ENCODE assay signal across 15 cellular contexts in genomic region chr6:80181352-80182081, GRCh38.
A peak's percentile ranks its signal among the peaks of the same experiment; 100 is the strongest.
DNase-seq lines count a peak whose midpoint lies in the region; ATAC-seq and TF ChIP-seq lines count a peak whose summit lies in the region.
"Had no signal": no experiment of that assay in that cellular context is flagged by ENCODE, and none has a peak within 500 bp of the region (broad histone marks: within the 10 kb centered on the region; RNA-seq: fewer than 3 reads in every experiment).

No MANE protein-coding gene starts in this region.

- no peak for TF ChIP-seq RAD21 in HCT116 (IDR thresholded peaks at IDR 0.05; ENCODE audit: low read depth)

- H3K36me3 ChIP-seq in HCT116 (ENCODE audit: control insufficient read depth in 1 of 2, insufficient read depth in 2 of 2, low read length in 2 of 2): no peaks in the 10 kb centered on the region
- H3K36me3 ChIP-seq: sigmoid colon, suprapubic skin had no signal

- no peaks in the 10 kb centered on the region for H3K79me2 ChIP-seq in HCT116 (ENCODE audit: insufficient read depth, low read length)

- RAD21 ChIA-PET in HCT116 (lab: Charles Lee; ENCODE audit: low non-redundant PET in 1 of 2, low total read pairs in 2 of 2, uncharacterized antibody in 2 of 2, unreplicated experiment in 2 of 2): no interaction called here

- no peak overlapping the region for H3K9ac ChIP-seq in HCT116 (ENCODE audit: low read length)
- H3K9ac ChIP-seq: GM23248 had no signal

- H2AFZ ChIP-seq in HCT116 (ENCODE audit: low read depth, low read length, poor library complexity, severe bottlenecking): no peak overlapping the region
- H2AFZ ChIP-seq: GM23248 had no signal

- H3K27me3 ChIP-seq in HCT116 (ENCODE audit: insufficient read depth, low read length): no peaks in the 10 kb centered on the region
- H3K27me3 ChIP-seq: sigmoid colon, suprapubic skin had no signal

- no peaks in the 10 kb centered on the region for H3K9me3 ChIP-seq in HCT116 (ENCODE audit: control insufficient read depth in 1 of 2, insufficient read depth in 1 of 2, low read depth in 1 of 2, low read length in 2 of 2)
- H3K9me3 ChIP-seq: sigmoid colon, suprapubic skin had no signal

- peak overlapping the region; percentile 50 for H3K4me2 ChIP-seq in HCT116 (ENCODE audit: low read length)

- H4K20me1 ChIP-seq in HCT116 (ENCODE audit: insufficient read depth): no peaks in the 10 kb centered on the region

- peak; percentile 5 for DNase-seq in GM13977 (ENCODE audit: low spot score)
- no peak for DNase-seq in HCT116 (ENCODE audit: low read depth, low spot score)
- peak; percentile 19 for DNase-seq in NCI-H510A (lab: John Stamatoyannopoulos, UW)
- DNase-seq in left colon: no peak
- no peak for DNase-seq in GM19240 (ENCODE audit: insufficient read length, low spot score)
- no peak for DNase-seq in SW480 (ENCODE audit: low spot score)
- DNase-seq in NCI-H1436 treated with DMSO at 0.1 percent for 48 hours (lab: John Stamatoyannopoulos, UW): no peak
- DNase-seq: activated naive CD8-positive, alpha-beta T cell treated with anti-CD3 and anti-CD28 coated beads, Interleukin-2, amount 50 U/mL, for 24 hours; naive thymus-derived CD4-positive, alpha-beta T cell; NCI-H524 treated with DMSO at 0.1 percent for 48 hours; sigmoid colon had no signal

- CTCF ChIA-PET in HCT116 (lab: Charles Lee): no interaction called here

- intact Hi-C loops in HCT116 (cut with micrococcal nuclease): no loop called here
- intact Hi-C loops in left colon (cut with DNase I, micrococcal nuclease): no loop called here

- BruUV-seq in HCT116 (replicated peaks; lab: Mats Ljungman, UMichigan): no TSS peak

- POLR2A ChIA-PET in HCT116 (lab: Charles Lee): no interaction called here

- peaks cover 7 to 19% of the 10 kb centered on the region in 2 experiments; a peak in 2 of 4 replicates for H3K4me1 ChIP-seq in HCT116 (ENCODE audit: control insufficient read depth in 1 of 2, insufficient read depth in 2 of 2, low read length in 2 of 2)
- H3K4me1 ChIP-seq: suprapubic skin had no signal

- H3K27ac ChIP-seq in HCT116 (ENCODE audit: low read depth, low read length): no peak overlapping the region
- H3K27ac ChIP-seq: C4-2B, GM23248, sigmoid colon, suprapubic skin had no signal

- TF ChIP-seq POLR2A in HCT116 (IDR thresholded peaks at IDR 0.05; ENCODE audit: borderline replicate concordance, extremely low read depth, insufficient read depth, insufficient read length): no peak

- H3K9me2 ChIP-seq in HCT116 (ENCODE audit: insufficient read depth): no peaks in the 10 kb centered on the region; the same call in 1 of the 2 replicates

- no peak overlapping the region for H3K4me3 ChIP-seq in HCT116 (replicated peaks in 1 of 2; ENCODE audit: low read depth in 1 of 2, low read length in 2 of 2)
- H3K4me3 ChIP-seq: sigmoid colon, suprapubic skin had no signal

- peak; percentile 40; the same call in 1 of the 2 replicates for ATAC-seq in HCT116
- peak; percentile 70 for ATAC-seq in left colon
- ATAC-seq in HG02642 (IDR thresholded peaks at IDR 0.05; ENCODE audit: poor library complexity, unreplicated experiment): no peak
- ATAC-seq: activated naive CD8-positive, alpha-beta T cell treated with anti-CD3 and anti-CD28 coated beads, Interleukin-2, amount 50 U/mL, for 24 hours; naive thymus-derived CD4-positive, alpha-beta T cell had no signal

- in situ Hi-C loops in GM13977 (cut with MboI; ENCODE audit: low pct_unique_long_range_greater_than_20kb, low sequenced_read_pairs, unreplicated experiment): no loop called here

- no peak for TF ChIP-seq CTCF in GM13977 (IDR thresholded peaks at IDR 0.05; ENCODE audit: extremely low read depth, insufficient read depth, missing control alignments)
- no peak for TF ChIP-seq CTCF in HCT116 (IDR thresholded peaks at IDR 0.05 in 2 of 3, conservative IDR thresholded peaks at IDR 0.05 in 1 of 3; ENCODE audit: borderline replicate concordance in 1 of 3, insufficient read depth in 1 of 3, low read depth in 2 of 3, low read length in 2 of 3)

TF ChIP-seq in HCT116, 20 proteins besides CTCF, POLR2A, EP300 and RAD21:
- TF ChIP-seq FOSL1 (IDR thresholded peaks at IDR 0.05; ENCODE audit: low read depth) (no peak), ZBTB33 (IDR thresholded peaks at IDR 0.05; ENCODE audit: extremely low read depth, insufficient replicate concordance, low read length) (no peak), ELF1 (IDR thresholded peaks at IDR 0.05; ENCODE audit: borderline replicate concordance, low read depth) (no peak), EZH2phosphoT487 (IDR thresholded peaks at IDR 0.05; ENCODE audit: borderline replicate concordance) (no peak), SIN3A (IDR thresholded peaks at IDR 0.05; ENCODE audit: low read depth) (no peak), EGR1 (IDR thresholded peaks at IDR 0.05; ENCODE audit: low read depth) (no peak)

Comparison
In these comparisons a context has a peak if more than half of its experiments do, and no peak if none do; other contexts are left out.
1. DNase-seq: peak in GM13977 (single experiment) and NCI-H510A (single experiment); none in HCT116 (single experiment), left colon (0 of 2), GM19240 (single experiment), SW480 (single experiment) and NCI-H1436 treated with DMSO at 0.1 percent for 48 hours (single experiment).